ENCODE assay signal across 1 cellular context in the genomic region with DNA sequence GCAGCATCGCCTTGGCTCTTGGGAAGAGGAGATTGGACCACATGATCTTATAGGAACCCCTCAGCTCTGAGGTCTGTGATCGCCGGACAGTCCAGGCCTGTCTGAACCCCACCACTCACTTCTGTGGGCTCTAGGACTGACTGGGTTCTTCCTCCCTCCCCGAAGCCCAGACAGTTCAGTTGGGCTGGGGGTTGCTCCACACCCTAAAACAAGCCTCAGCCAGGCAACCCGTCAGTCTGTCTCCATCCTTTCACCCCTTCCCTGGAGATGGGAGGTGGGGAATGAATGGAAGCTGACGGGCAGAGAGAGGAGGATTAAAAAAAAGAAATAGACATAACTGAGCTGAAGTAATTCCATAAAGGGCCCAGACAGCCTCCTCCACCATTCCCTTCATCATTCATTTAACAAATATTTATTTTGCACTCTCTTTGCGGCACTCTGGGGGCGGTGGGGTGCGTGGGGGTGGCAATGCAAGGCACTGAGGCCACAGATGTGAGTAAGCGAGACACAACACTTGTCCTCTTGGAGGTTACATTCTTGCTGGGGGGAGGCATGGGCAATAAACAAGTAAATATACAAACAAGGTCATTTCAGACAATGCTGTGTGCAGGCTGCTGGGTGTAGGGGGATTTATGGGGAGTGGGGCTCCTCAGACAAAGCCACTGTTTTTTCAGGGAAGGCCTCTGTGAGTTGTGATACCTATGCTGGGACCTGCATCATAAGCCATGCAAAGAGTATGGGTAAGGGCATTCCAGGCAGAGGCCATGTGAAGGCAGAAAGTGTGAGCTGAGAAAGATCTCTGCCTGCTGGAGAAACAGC.
TF ChIP-seq lines count a peak whose summit lies in the region.

No MANE protein-coding gene starts in this region.

TF ChIP-seq in GM12878, 131 proteins besides CTCF, POLR2A, EP300 and RAD21:
- peak; percentile 67; the same call in 1 of the 2 replicates for TF ChIP-seq SIN3A (IDR thresholded peaks at IDR 0.05; ENCODE audit: low read depth, low read length)
- peak; percentile 17; the same call in 1 of the 2 replicates for TF ChIP-seq ZBED1 (IDR thresholded peaks at IDR 0.05; ENCODE audit: borderline replicate concordance)
- TF ChIP-seq EED (IDR thresholded peaks at IDR 0.05; ENCODE audit: low read depth), result no peak
- no peak for TF ChIP-seq KDM1A (IDR thresholded peaks at IDR 0.05; ENCODE audit: borderline replicate concordance)
- no peak for TF ChIP-seq NFYA (IDR thresholded peaks at IDR 0.05; ENCODE audit: borderline replicate concordance, low read depth, low read length)
- TF ChIP-seq SUZ12 (IDR thresholded peaks at IDR 0.05; ENCODE audit: unreplicated experiment), result no peak
- TF ChIP-seq MLLT1 (IDR thresholded peaks at IDR 0.05), result peak; percentile 20
- TF ChIP-seq SIX5 (IDR thresholded peaks at IDR 0.05; ENCODE audit: low read depth, low read length, severe bottlenecking), result no peak
- no peak for TF ChIP-seq SREBF2 (IDR thresholded peaks at IDR 0.05; ENCODE audit: low read length)
- TF ChIP-seq YY1 (IDR thresholded peaks at IDR 0.05; ENCODE audit: low read depth, low read length), result no peak
- TF ChIP-seq CBFB (IDR thresholded peaks at IDR 0.05; ENCODE audit: low read depth), result 0 out of 2 replicates have a peak, but pooled peaks have one; percentile 34
- TF ChIP-seq IKZF1 (conservative IDR thresholded peaks at IDR 0.05), result no peak
- peak in 1 of 2 experiments; percentile 68; a peak in 2 of 3 replicates for TF ChIP-seq EGR1 (IDR thresholded peaks at IDR 0.05; ENCODE audit: borderline replicate concordance in 1 of 2, low read depth in 2 of 2, low read length in 2 of 2)
- TF ChIP-seq, protein P1, sequence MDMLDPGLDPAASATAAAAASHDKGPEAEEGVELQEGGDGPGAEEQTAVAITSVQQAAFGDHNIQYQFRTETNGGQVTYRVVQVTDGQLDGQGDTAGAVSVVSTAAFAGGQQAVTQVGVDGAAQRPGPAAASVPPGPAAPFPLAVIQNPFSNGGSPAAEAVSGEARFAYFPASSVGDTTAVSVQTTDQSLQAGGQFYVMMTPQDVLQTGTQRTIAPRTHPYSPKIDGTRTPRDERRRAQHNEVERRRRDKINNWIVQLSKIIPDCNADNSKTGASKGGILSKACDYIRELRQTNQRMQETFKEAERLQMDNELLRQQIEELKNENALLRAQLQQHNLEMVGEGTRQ (IDR thresholded peaks at IDR 0.05; ENCODE audit: borderline replicate concordance, low read depth, low read length), result no peak
